Comparison of ENCODE assay signal across 23 cellular contexts in genomic region chr2:236915726-236916125, GRCh38.
A peak's percentile ranks its signal among the peaks of the same experiment; 100 is the strongest.
DNase-seq lines count a peak whose midpoint lies in the region; ATAC-seq and TF ChIP-seq lines count a peak whose summit lies in the region.
"Had no signal": no experiment of that assay in that cellular context is flagged by ENCODE, and none has a peak within 500 bp of the region (broad histone marks: within the 10 kb centered on the region; RNA-seq: fewer than 3 reads in every experiment).

No MANE protein-coding gene starts in this region.

- no peak overlapping the region for H2AFZ ChIP-seq in MM.1S (ENCODE audit: low read length)
- no peak overlapping the region for H2AFZ ChIP-seq in neuronal stem cell (ENCODE audit: low read length)
- no peak overlapping the region for H2AFZ ChIP-seq in hepatocyte
- H2AFZ ChIP-seq: GM23248 had no signal

- no CpG with 5 or more reads among the region's 8 CpGs for WGBS in neuronal stem cell (ENCODE audit: extremely low coverage in 2 of 2, insufficient read length in 2 of 2, insufficient replicate concordance in 1 of 2), 2 donors
- WGBS in hepatocyte (ENCODE audit: low lambda C conversion rate, missing lambda C conversion rate) = 94% methylated on average over 8 of the region's 8 CpGs

- ATAC-seq in stimulated activated memory B cell treated with anti-CD40 and anti-IgM and Interleukin-4, amounts not matched to agents 10 μg/mL and 1 μg/mL and 100 μg/mL, for 72 hours = no peak
- ATAC-seq: A549; CD8-positive, alpha-beta T cell had no signal

- H3K36me3 Mint-ChIP-seq in stimulated activated memory B cell treated with anti-CD40 and anti-IgM and Interleukin-4, amounts not matched to agents 10 μg/mL and 1 μg/mL and 100 μg/mL, for 72 hours = no peaks in the 10 kb centered on the region
- H3K36me3 Mint-ChIP-seq: CD8-positive, alpha-beta T cell had no signal

- H3K14ac ChIP-seq in neuronal stem cell (ENCODE audit: low read length) = no peak overlapping the region

- H3K27me3 Mint-ChIP-seq in stimulated activated memory B cell treated with anti-CD40 and anti-IgM and Interleukin-4, amounts not matched to agents 10 μg/mL and 1 μg/mL and 100 μg/mL, for 72 hours = peaks cover 45% of the 10 kb centered on the region

- H3K36me3 ChIP-seq in BLaER1 = no peaks in the 10 kb centered on the region
- no peaks in the 10 kb centered on the region for H3K36me3 ChIP-seq in MM.1S (replicated peaks; ENCODE audit: insufficient read depth, low read length)
- H3K36me3 ChIP-seq in neuronal stem cell (replicated peaks in 1 of 2; ENCODE audit: control insufficient read depth in 2 of 2, insufficient read depth in 2 of 2, low read length in 2 of 2) = no peaks in the 10 kb centered on the region
- no peaks in the 10 kb centered on the region for H3K36me3 ChIP-seq in hepatocyte (replicated peaks; ENCODE audit: insufficient read depth, low read depth)
- H3K36me3 ChIP-seq: MG63 had no signal

- H4K20me1 ChIP-seq in BLaER1 (no peaks in the 10 kb centered on the region), MM.1S (ENCODE audit: insufficient read depth, low read length) (no peaks in the 10 kb centered on the region), hepatocyte (ENCODE audit: insufficient read depth, poor library complexity, severe bottlenecking) (no peaks in the 10 kb centered on the region)

- H3K9me3 ChIP-seq in BLaER1 = no peaks in the 10 kb centered on the region
- H3K9me3 ChIP-seq in MM.1S (replicated peaks; ENCODE audit: insufficient read depth, low read length) = no peaks in the 10 kb centered on the region
- peaks cover 0 to 3% of the 10 kb centered on the region in 2 donors for H3K9me3 ChIP-seq in neuronal stem cell (replicated peaks in 1 of 2; ENCODE audit: control insufficient read depth in 2 of 2, insufficient read depth in 1 of 2, low read depth in 1 of 2, low read length in 2 of 2)
- no peaks in the 10 kb centered on the region for H3K9me3 ChIP-seq in hepatocyte (ENCODE audit: low read depth)
- H3K9me3 ChIP-seq: A549, Caco-2, MG63 had no signal

- H3K4me3 ChIP-seq in BLaER1 (no peak overlapping the region), MM.1S (ENCODE audit: low read length) (no peak overlapping the region), fibroblast of pulmonary artery (replicated peaks; ENCODE audit: low read depth, low read length) (no peak overlapping the region), neuronal stem cell (ENCODE audit: low read length in 2 of 2) (no peak overlapping the region), hepatocyte (no peak overlapping the region)
- H3K4me3 ChIP-seq: A549, GM23248, MG63 had no signal

- no peak overlapping the region for H3K27ac ChIP-seq in BLaER1
- peak overlapping the region; percentile 41; the same call in 1 of the 2 replicates for H3K27ac ChIP-seq in MM.1S (ENCODE audit: low read length)
- no peak overlapping the region for H3K27ac ChIP-seq in neuronal stem cell (replicated peaks; ENCODE audit: low read length)
- H3K27ac ChIP-seq in hepatocyte = no peak overlapping the region
- H3K27ac ChIP-seq: A549, C4-2B, GM23248 had no signal

- H3K9me2 ChIP-seq in MM.1S (replicated peaks; ENCODE audit: insufficient read depth, low read length) (no peaks in the 10 kb centered on the region), hepatocyte (replicated peaks; ENCODE audit: insufficient read depth) (no peaks in the 10 kb centered on the region)

- peak overlapping the region; percentile 58 for H3K4me2 ChIP-seq in BLaER1
- H3K4me2 ChIP-seq in MM.1S (ENCODE audit: low read depth, low read length) = peak overlapping the region; percentile 43
- no peak overlapping the region for H3K4me2 ChIP-seq in neuronal stem cell (ENCODE audit: insufficient read depth, low read length, poor library complexity, severe bottlenecking)
- no peak overlapping the region for H3K4me2 ChIP-seq in hepatocyte
- H3K4me2 ChIP-seq: A549 had no signal

- H3K9ac ChIP-seq in BLaER1 = no peak overlapping the region
- no peak overlapping the region for H3K9ac ChIP-seq in MM.1S (ENCODE audit: low read length)
- no peak overlapping the region for H3K9ac ChIP-seq in neuronal stem cell (ENCODE audit: low read depth, low read length, poor library complexity)
- H3K9ac ChIP-seq: GM23248 had no signal

- H3K4ac ChIP-seq in neuronal stem cell (ENCODE audit: low read length) = no peak overlapping the region

- no peak overlapping the region for H4K8ac ChIP-seq in neuronal stem cell (ENCODE audit: low read depth, low read length)

- no peak overlapping the region for H2BK12ac ChIP-seq in neuronal stem cell (ENCODE audit: low read length)

- no peak overlapping the region for H3K18ac ChIP-seq in neuronal stem cell (ENCODE audit: low read length)

- H3K4me1 ChIP-seq in BLaER1 (peaks cover 78% of the 10 kb centered on the region), MM.1S (ENCODE audit: low read length) (peaks cover 15% of the 10 kb centered on the region), neuronal stem cell (ENCODE audit: control insufficient read depth in 2 of 2, insufficient read depth in 1 of 2, low read depth in 1 of 2, low read length in 2 of 2) (peaks cover 3 to 34% of the 10 kb centered on the region in 2 donors), hepatocyte (ENCODE audit: insufficient read depth) (no peaks in the 10 kb centered on the region)
- H3K4me1 ChIP-seq: A549, Caco-2 had no signal

- no peak overlapping the region for H3K23ac ChIP-seq in neuronal stem cell (ENCODE audit: low read depth, low read length, poor library complexity)

- H2BK15ac ChIP-seq in neuronal stem cell (ENCODE audit: low read length) = no peak overlapping the region

- no peaks in the 10 kb centered on the region for H3K4me1 Mint-ChIP-seq in stimulated activated memory B cell treated with anti-CD40 and anti-IgM and Interleukin-4, amounts not matched to agents 10 μg/mL and 1 μg/mL and 100 μg/mL, for 72 hours

- no peak overlapping the region for H3K27ac Mint-ChIP-seq in stimulated activated memory B cell treated with anti-CD40 and anti-IgM and Interleukin-4, amounts not matched to agents 10 μg/mL and 1 μg/mL and 100 μg/mL, for 72 hours
- H3K27ac Mint-ChIP-seq: CD8-positive, alpha-beta T cell had no signal

- no peak overlapping the region for H2BK5ac ChIP-seq in neuronal stem cell (ENCODE audit: low read length)

- H3K79me1 ChIP-seq in neuronal stem cell (ENCODE audit: low read depth, low read length) = no peaks in the 10 kb centered on the region

- no peak overlapping the region for H3K4me3 Mint-ChIP-seq in stimulated activated memory B cell treated with anti-CD40 and anti-IgM and Interleukin-4, amounts not matched to agents 10 μg/mL and 1 μg/mL and 100 μg/mL, for 72 hours
- H3K4me3 Mint-ChIP-seq: CD8-positive, alpha-beta T cell had no signal

- DNase-seq in MM.1S (no peak), fibroblast of pulmonary artery (ENCODE audit: low read depth) (peak; percentile 6), neuronal stem cell (ENCODE audit: low spot score) (no peak), hepatocyte (ENCODE audit: low spot score) (no peak), NCI-H1092 treated with DMSO at 0.1 percent for 48 hours (lab: John Stamatoyannopoulos, UW) (no peak)
- DNase-seq: AML-193; Caco-2; CD8-positive, alpha-beta T cell; DMS 273 treated with DMSO at 0.1 percent for 48 hours; DMS79 treated with DMSO at 0.1 percent for 48 hours; GF-D8; GM23248; H7; KG1; MG63; NCI-H1694 treated with DMSO at 0.1 percent for 48 hours; NCI-H2081; NCI-H2227 treated with DMSO at 0.1 percent for 48 hours; RPMI8226 had no signal

- H2AK5ac ChIP-seq in neuronal stem cell (ENCODE audit: low read depth, low read length) = peak overlapping the region; percentile 41

- H2BK120ac ChIP-seq in neuronal stem cell (ENCODE audit: low read depth, low read length) = no peak overlapping the region

- H3K9me3 Mint-ChIP-seq in stimulated activated memory B cell treated with anti-CD40 and anti-IgM and Interleukin-4, amounts not matched to agents 10 μg/mL and 1 μg/mL and 100 μg/mL, for 72 hours = no peaks in the 10 kb centered on the region
- H3K9me3 Mint-ChIP-seq: CD8-positive, alpha-beta T cell had no signal

- no peak overlapping the region for H4K91ac ChIP-seq in neuronal stem cell (ENCODE audit: low read depth, low read length, poor library complexity)

- 0 out of 2 replicates have a peak, but pooled peaks cover 5% of the 10 kb centered on the region for H3F3A ChIP-seq in MM.1S (ENCODE audit: insufficient read depth, low read length)

- H3K79me2 ChIP-seq in MM.1S (ENCODE audit: low read length) (no peaks in the 10 kb centered on the region), hepatocyte (no peaks in the 10 kb centered on the region)

- no peaks in the 10 kb centered on the region for H3K27me3 ChIP-seq in BLaER1
- H3K27me3 ChIP-seq in MM.1S (replicated peaks; ENCODE audit: insufficient read depth, low read length) = no peaks in the 10 kb centered on the region
- H3K27me3 ChIP-seq in neuronal stem cell (ENCODE audit: control insufficient read depth in 3 of 3, insufficient read depth in 3 of 3, low read depth in 1 of 3, low read length in 3 of 3) = no peaks in the 10 kb centered on the region
- H3K27me3 ChIP-seq in hepatocyte = no peaks in the 10 kb centered on the region
- H3K27me3 ChIP-seq: MG63 had no signal

- no peak for TF ChIP-seq CTCF in MM.1S (IDR thresholded peaks at IDR 0.05; ENCODE audit: low read length)
- TF ChIP-seq CTCF in fibroblast of pulmonary artery (IDR thresholded peaks at IDR 0.05; ENCODE audit: low read length, missing control alignments) = no peak
- no peak for TF ChIP-seq CTCF in hepatocyte (IDR thresholded peaks at IDR 0.05; ENCODE audit: poor library complexity)

Comparison
In these comparisons a context has a peak if more than half of its experiments do, and no peak if none do; other contexts are left out.
1. H3K4me2 ChIP-seq: peak in BLaER1 (single experiment) and MM.1S (single experiment); none in neuronal stem cell (single experiment) and hepatocyte (single experiment).